ENCODE assay signal across 1 cellular context in the genomic region with DNA sequence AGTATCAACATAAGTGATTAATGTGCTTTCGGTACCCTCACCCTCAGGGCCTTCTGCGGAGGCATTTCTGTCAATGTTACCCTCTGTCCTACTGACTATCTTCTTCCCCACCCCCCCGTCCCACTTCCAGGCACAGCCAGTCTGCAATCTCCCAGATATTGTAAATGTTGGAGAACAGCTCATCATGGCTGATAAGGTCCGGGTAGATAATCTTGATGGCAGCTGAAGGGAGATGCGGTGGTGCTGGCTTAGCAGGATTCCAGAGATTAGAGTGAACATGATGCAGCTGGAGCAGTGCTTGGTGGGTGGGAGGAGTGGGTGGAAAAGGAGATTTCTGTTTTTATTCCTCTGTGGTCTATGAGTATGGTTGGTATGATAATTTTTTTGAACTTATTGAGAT.
TF ChIP-seq lines count a peak whose summit lies in the region.

No MANE protein-coding gene starts in this region.

TF ChIP-seq in IMR-90, 13 proteins besides CTCF, POLR2A, EP300 and RAD21 (continued from another document):
- no peak for TF ChIP-seq USF2 (IDR thresholded peaks at IDR 0.05; ENCODE audit: low read depth, low read length)
